ENCODE assay signal across 9 cellular contexts in genomic region chr17:78715876-78716275, GRCh38.
DNase-seq lines count a peak whose midpoint lies in the region; ATAC-seq and TF ChIP-seq lines count a peak whose summit lies in the region.
"Had no signal": no experiment of that assay in that cellular context is flagged by ENCODE, and none has a peak within 500 bp of the region (broad histone marks: within the 10 kb centered on the region; RNA-seq: fewer than 3 reads in every experiment).

No MANE protein-coding gene starts in this region.

- H3K27ac ChIP-seq in left ventricle myocardium inferior (replicated peaks) (peak overlapping the region; percentile 83), VCaP (peak overlapping the region; percentile 100), mesenchymal stem cell (ENCODE audit: low read length, poor library complexity, severe bottlenecking) (no peak overlapping the region), upper lobe of left lung (peak overlapping the region in 3 of 4 donors; percentile 1 to 21 (median 17))

- intact Hi-C loops in left ventricle myocardium inferior (cut with micrococcal nuclease) (no loop called here), left ventricle myocardium superior (cut with micrococcal nuclease) (no loop called here)

- H3K4ac ChIP-seq in mesenchymal stem cell (ENCODE audit: low read depth in 1 of 2, low read length in 2 of 2): no peak overlapping the region

- H3K36me3 ChIP-seq in left ventricle myocardium inferior: no peaks in the 10 kb centered on the region
- no peaks in the 10 kb centered on the region for H3K36me3 ChIP-seq in mesenchymal stem cell (ENCODE audit: control insufficient read depth in 1 of 2, insufficient read depth in 2 of 2, low read depth in 1 of 2, low read length in 2 of 2)
- H3K36me3 ChIP-seq in upper lobe of left lung: no peaks in the 10 kb centered on the region
- H3K36me3 ChIP-seq in H7 (replicated peaks; ENCODE audit: control insufficient read depth, insufficient read depth, low read length): no peaks in the 10 kb centered on the region

- no peak for TF ChIP-seq EP300 in upper lobe of left lung (IDR thresholded peaks at IDR 0.05)

- H4K8ac ChIP-seq in mesenchymal stem cell (ENCODE audit: low read length): no peak overlapping the region

- H2AK5ac ChIP-seq in mesenchymal stem cell (ENCODE audit: low read length, severe bottlenecking): peak overlapping the region; percentile 26

- H3K4me3 ChIP-seq in left ventricle myocardium inferior (no peak overlapping the region), mesenchymal stem cell (ENCODE audit: insufficient read depth in 1 of 2, low read depth in 1 of 2, low read length in 2 of 2) (no peak overlapping the region), upper lobe of left lung (no peak overlapping the region), H7 (ENCODE audit: insufficient read depth, low read depth, low read length) (no peak overlapping the region)
- H3K4me3 ChIP-seq: smooth muscle cell had no signal

- H3K27me3 ChIP-seq in left ventricle myocardium inferior (ENCODE audit: low read depth) (no peaks in the 10 kb centered on the region), mesenchymal stem cell (ENCODE audit: control insufficient read depth in 1 of 2, insufficient read depth in 1 of 2, low read length in 2 of 2) (no peaks in the 10 kb centered on the region), upper lobe of left lung (no peaks in the 10 kb centered on the region), H7 (ENCODE audit: control insufficient read depth, insufficient read depth, low read length) (no peaks in the 10 kb centered on the region)

- no peak overlapping the region for H3K14ac ChIP-seq in mesenchymal stem cell (ENCODE audit: low read length in 2 of 2)

- H2BK120ac ChIP-seq in mesenchymal stem cell (ENCODE audit: low read depth, low read length): no peak overlapping the region

- no peak overlapping the region for H2BK15ac ChIP-seq in mesenchymal stem cell (ENCODE audit: low read depth, poor library complexity, severe bottlenecking)

- H3K18ac ChIP-seq in mesenchymal stem cell (ENCODE audit: low read depth in 1 of 2, low read length in 2 of 2): no peak overlapping the region

- no peak overlapping the region for H4K91ac ChIP-seq in mesenchymal stem cell (ENCODE audit: low read length)

- H3K79me1 ChIP-seq in mesenchymal stem cell (replicated peaks; ENCODE audit: low read length, poor library complexity, severe bottlenecking): peaks cover 19% of the 10 kb centered on the region

- H3K4me2 ChIP-seq in mesenchymal stem cell (ENCODE audit: low read length, poor library complexity, severe bottlenecking): no peak overlapping the region
- H3K4me2 ChIP-seq: smooth muscle cell had no signal

- TF ChIP-seq POLR2A in upper lobe of left lung (IDR thresholded peaks at IDR 0.05): no peak

- H3K4me1 ChIP-seq in left ventricle myocardium inferior (peaks cover 83% of the 10 kb centered on the region), mesenchymal stem cell (ENCODE audit: control insufficient read depth, insufficient read depth, low read depth, low read length) (peaks cover 16% of the 10 kb centered on the region), upper lobe of left lung (peaks cover 45 to 81% (median 52%) of the 10 kb centered on the region in 4 donors)

- DNase-seq in left ventricle myocardium inferior (no peak), left ventricle myocardium superior (no peak), mesenchymal stem cell (no peak), upper lobe of left lung (no peak), H7 (no peak), NCI-H1092 treated with DMSO at 0.1 percent for 48 hours (lab: John Stamatoyannopoulos, UW) (no peak), NCI-H1105 treated with DMSO at 0.1 percent for 48 hours (lab: John Stamatoyannopoulos, UW) (no peak)

- no peak overlapping the region for H2AFZ ChIP-seq in mesenchymal stem cell (ENCODE audit: low read depth, low read length)

- no peaks in the 10 kb centered on the region for H3K9me3 ChIP-seq in left ventricle myocardium inferior (replicated peaks)
- H3K9me3 ChIP-seq in mesenchymal stem cell (ENCODE audit: control insufficient read depth, low read length): no peaks in the 10 kb centered on the region
- H3K9me3 ChIP-seq in upper lobe of left lung: no peaks in the 10 kb centered on the region

- ATAC-seq in left ventricle myocardium superior (no peak), upper lobe of left lung (ENCODE audit: low FRiP score in 2 of 2) (no peak)

- no peak for TF ChIP-seq CTCF in left ventricle myocardium inferior (IDR thresholded peaks at IDR 0.05; ENCODE audit: borderline replicate concordance)
- TF ChIP-seq CTCF in VCaP (conservative IDR thresholded peaks at IDR 0.05): no peak
- no peak for TF ChIP-seq CTCF in upper lobe of left lung (IDR thresholded peaks at IDR 0.05)

- WGBS in mesenchymal stem cell: 100% methylated on average over 1 of the region's 1 CpG
- WGBS in upper lobe of left lung, 2 donors: 62 to 70% methylated on average over 1 of the region's 1 CpG

- no peak overlapping the region for H3K23ac ChIP-seq in mesenchymal stem cell (ENCODE audit: low read length in 2 of 2)

- H2BK12ac ChIP-seq in mesenchymal stem cell (ENCODE audit: low read length in 2 of 2): no peak overlapping the region

- no peak overlapping the region for H3K9ac ChIP-seq in mesenchymal stem cell (ENCODE audit: low read length)

- no peak overlapping the region for H2BK5ac ChIP-seq in mesenchymal stem cell (ENCODE audit: low read depth, low read length, poor library complexity, severe bottlenecking)
